Comparison of ENCODE assay signal across 20 cellular contexts in the genomic region with DNA sequence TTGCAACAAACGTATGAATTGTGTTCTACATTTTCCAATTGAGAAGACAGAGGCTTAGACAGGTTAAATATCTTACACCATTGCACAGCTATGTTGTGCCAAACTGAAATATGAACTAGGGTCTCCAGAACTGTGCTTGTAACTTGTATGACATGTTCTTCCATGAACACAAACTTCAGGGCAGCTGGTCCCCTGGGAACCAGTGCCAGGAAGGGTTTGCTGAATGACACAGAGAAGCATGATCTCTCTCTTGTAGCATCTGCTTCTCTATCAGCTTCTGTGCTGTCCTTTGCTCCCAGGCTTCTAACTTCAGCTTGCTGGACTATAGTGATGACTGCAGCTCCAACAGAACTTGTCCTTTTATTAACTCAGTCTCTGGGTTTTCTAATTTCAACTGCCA.
"Had no signal": no experiment of that assay in that cellular context is flagged by ENCODE, and none has a peak within 500 bp of the region (broad histone marks: within the 10 kb centered on the region; RNA-seq: fewer than 3 reads in every experiment).

No MANE protein-coding gene starts in this region.

- H3K36me3 ChIP-seq: heart left ventricle, neutrophil, tibial nerve had no signal

- H3K27me3 ChIP-seq: testis, tibial nerve had no signal

- DNase-seq: cortex of kidney; dorsolateral prefrontal cortex; effector CD8-positive, alpha-beta T cell; foreskin melanocyte; heart left ventricle; hippocampal formation; left colon; left ventricle myocardium superior; naive thymus-derived CD8-positive, alpha-beta T cell; posterior cingulate gyrus; stimulated activated CD4-positive, alpha-beta T cell treated with anti-CD3 and anti-CD28 coated beads, Interleukin-2, amount 100 ng/mL, for 24 hours; stimulated activated CD4-positive, alpha-beta T cell treated with anti-CD3 and anti-CD28 coated beads, Interleukin-4, amount 100 ng/mL, for 4 hours; stimulated activated naive B cell treated with anti-CD40 and anti-IgM and Interleukin-4, amounts not matched to agents 10 μg/mL and 1 μg/mL and 100 μg/mL, for 72 hours; stimulated activated naive CD8-positive, alpha-beta T cell treated with anti-CD3 and anti-CD28 coated beads, Interleukin-15, amount 100 ng/mL, for 72 hours; testis had no signal

- H3K27ac ChIP-seq: dorsolateral prefrontal cortex, heart left ventricle, neutrophil, skin epidermis, testis, tibial nerve had no signal

- ATAC-seq: heart left ventricle; left colon; left ventricle myocardium superior; naive thymus-derived CD8-positive, alpha-beta T cell; sciatic nerve; stimulated activated naive B cell treated with anti-CD40 and anti-IgM and Interleukin-4, amounts not matched to agents 10 μg/mL and 1 μg/mL and 100 μg/mL, for 72 hours; stimulated activated naive CD8-positive, alpha-beta T cell treated with anti-CD3 and anti-CD28 coated beads, Interleukin-15, amount 100 ng/mL, for 72 hours had no signal

- H3K4me1 ChIP-seq: heart left ventricle, testis, tibial nerve had no signal

- H3K9me3 ChIP-seq: heart left ventricle, neutrophil, testis, tibial nerve had no signal

- H3K4me3 ChIP-seq: dorsolateral prefrontal cortex, heart left ventricle, lung, skin epidermis, testis, tibial nerve had no signal
